In genomic region chr5:177427211-177427822, GRCh38 we compare ENCODE assay signal across 8 cellular contexts. TPM values are rescaled to one million over a fixed set of nuclear protein-coding genes. Genes with fewer than 3 reads are reported as not detected.
DNase-seq lines count a peak whose midpoint lies in the region; ATAC-seq and TF ChIP-seq lines count a peak whose summit lies in the region.

No MANE protein-coding gene starts in this region.

- peak overlapping the region; percentile 94 for H3K27ac ChIP-seq in CD4-positive, CD25-positive, alpha-beta regulatory T cell (ENCODE audit: insufficient read depth, low read length, poor library complexity, severe bottlenecking)
- H3K27ac ChIP-seq in HUES6 (ENCODE audit: low read depth, low read length), result peak overlapping the region; percentile 81
- no peak overlapping the region for H3K27ac ChIP-seq in mesendoderm (ENCODE audit: low read depth, low read length)

- peak overlapping the region; percentile 81 for H3K4me3 ChIP-seq in CD4-positive, CD25-positive, alpha-beta regulatory T cell (ENCODE audit: low read depth, low read length)
- H3K4me3 ChIP-seq in HUES6 (ENCODE audit: low read depth, low read length) (peak overlapping the region; percentile 87), mesendoderm (ENCODE audit: low read length) (peak overlapping the region; percentile 82)

- no peak overlapping the region for H2BK5ac ChIP-seq in mesendoderm (ENCODE audit: low read length)

- H3K79me2 ChIP-seq in mesendoderm (ENCODE audit: control insufficient read depth, insufficient read depth, low read length), result peaks cover 5% of the 10 kb centered on the region

- no peak for ATAC-seq in CD4-positive, CD25-positive, alpha-beta regulatory T cell (ENCODE audit: low read depth in 2 of 2)
- no peak for ATAC-seq in HG03354 (IDR thresholded peaks at IDR 0.05; ENCODE audit: poor library complexity, severe bottlenecking, unreplicated experiment)

- peaks cover 14% of the 10 kb centered on the region for H3K36me3 ChIP-seq in CD4-positive, CD25-positive, alpha-beta regulatory T cell (ENCODE audit: control insufficient read depth, insufficient read depth, low read length)
- H3K36me3 ChIP-seq in HUES6 (ENCODE audit: control insufficient read depth, insufficient read depth, low read length) (peaks cover 21% of the 10 kb centered on the region), mesendoderm (ENCODE audit: control insufficient read depth, insufficient read depth, low read length) (no peaks in the 10 kb centered on the region)

- no peak overlapping the region for H3K4ac ChIP-seq in mesendoderm (ENCODE audit: low read depth, low read length)

- H3K4me1 ChIP-seq in CD4-positive, CD25-positive, alpha-beta regulatory T cell (ENCODE audit: control insufficient read depth, insufficient read depth, low read length, poor library complexity, severe bottlenecking), result peaks cover 70% of the 10 kb centered on the region
- H3K4me1 ChIP-seq in HUES6 (ENCODE audit: control insufficient read depth, insufficient read depth, low read length), result peaks cover 22% of the 10 kb centered on the region
- peaks cover 6% of the 10 kb centered on the region for H3K4me1 ChIP-seq in mesendoderm (ENCODE audit: control insufficient read depth, low read depth, low read length)

- H3K9me3 Mint-ChIP-seq in CD4-positive, CD25-positive, alpha-beta regulatory T cell, result no peaks in the 10 kb centered on the region
- no peaks in the 10 kb centered on the region for H3K9me3 Mint-ChIP-seq in MCF 10A (ENCODE audit: unreplicated experiment)

- POLR2A ChIA-PET in MCF 10A (lab: Yijun Ruan, JAX), result interaction anchor here (0.6 to 12.5 kb wide), 19 partner anchors 10 to 1630 kb away, joined by 3 to 217 read pairs (median 7); partner anchors contain the start of genes DDX41, PDLIM7, PRR7 and RGS14

- CTCF ChIA-PET in MCF 10A (lab: Yijun Ruan, JAX), result interaction anchor here (0.7 to 14.3 kb wide), 7 partner anchors 17 to 315 kb away, joined by 3 to 134 read pairs (median 8); partner anchors contain the start of genes F12 and PRR7

- H3K27me3 Mint-ChIP-seq in CD4-positive, CD25-positive, alpha-beta regulatory T cell, result peaks cover 5% of the 10 kb centered on the region
- H3K27me3 Mint-ChIP-seq in MCF 10A (ENCODE audit: insufficient read depth, unreplicated experiment), result no peaks in the 10 kb centered on the region

- no peaks in the 10 kb centered on the region for H3K9me3 ChIP-seq in CD4-positive, CD25-positive, alpha-beta regulatory T cell (ENCODE audit: control insufficient read depth in 2 of 2, low read length in 2 of 2)
- H3K9me3 ChIP-seq in HUES6 (ENCODE audit: control insufficient read depth, insufficient read depth, low read depth, low read length), result no peaks in the 10 kb centered on the region

- H3K56ac ChIP-seq in mesendoderm (ENCODE audit: low read length), result peak overlapping the region; percentile 94

- H3K4me1 Mint-ChIP-seq in CD4-positive, CD25-positive, alpha-beta regulatory T cell, result peaks cover 7 to 75% (median 44%) of the 10 kb centered on the region in 4 donors
- H3K4me1 Mint-ChIP-seq in MCF 10A (ENCODE audit: insufficient read depth, unreplicated experiment), result peaks cover 25% of the 10 kb centered on the region

- intact Hi-C loops in MCF 10A (cut with micrococcal nuclease), result no loop called here

- no peak overlapping the region for H2BK15ac ChIP-seq in mesendoderm (replicated peaks; ENCODE audit: low read depth)

- H2BK120ac ChIP-seq in mesendoderm (ENCODE audit: low read depth, low read length), result no peak overlapping the region

- TF ChIP-seq CTCF in MCF 10A (IDR thresholded peaks at IDR 0.05; ENCODE audit: unreplicated experiment), result no peak

- H3K36me3 Mint-ChIP-seq in CD4-positive, CD25-positive, alpha-beta regulatory T cell, result peaks cover 7% of the 10 kb centered on the region
- H3K36me3 Mint-ChIP-seq in MCF 10A (ENCODE audit: insufficient read depth, unreplicated experiment), result peaks cover 48% of the 10 kb centered on the region

- H3K18ac ChIP-seq in mesendoderm (ENCODE audit: low read length), result no peak overlapping the region

- peaks cover 11% of the 10 kb centered on the region for H3K79me1 ChIP-seq in mesendoderm (ENCODE audit: low read length)

- H4K8ac ChIP-seq in mesendoderm (ENCODE audit: low read depth, low read length), result no peak overlapping the region

- H4K5ac ChIP-seq in mesendoderm (ENCODE audit: low read length), result no peak overlapping the region

- WGBS in mesendoderm (ENCODE audit: extremely low coverage, insufficient coverage, low lambda C conversion rate), result no CpG with 5 or more reads among the region's 11 CpGs

- peak overlapping the region; percentile 85 to 94 (median 89) for H3K27ac Mint-ChIP-seq in CD4-positive, CD25-positive, alpha-beta regulatory T cell
- H3K27ac Mint-ChIP-seq in MCF 10A (ENCODE audit: low read depth, unreplicated experiment), result peak overlapping the region; percentile 99

- no peak overlapping the region for H2AK5ac ChIP-seq in mesendoderm (ENCODE audit: low read length)

- TSS peak; percentile 64 for BruUV-seq in MCF 10A (replicated peaks; lab: Mats Ljungman, UMichigan)

- peak overlapping the region; percentile 91 to 97 (median 94) for H3K4me3 Mint-ChIP-seq in CD4-positive, CD25-positive, alpha-beta regulatory T cell
- peak overlapping the region; percentile 89 for H3K4me3 Mint-ChIP-seq in MCF 10A (ENCODE audit: unreplicated experiment)

- no peak overlapping the region for H3K23ac ChIP-seq in mesendoderm (ENCODE audit: low read length)

- peak overlapping the region; percentile 89 for H3K4me2 ChIP-seq in mesendoderm (ENCODE audit: low read length)

- H3K27me3 ChIP-seq in CD4-positive, CD25-positive, alpha-beta regulatory T cell (ENCODE audit: control insufficient read depth, insufficient read depth, low read length), result no peaks in the 10 kb centered on the region
- no peaks in the 10 kb centered on the region for H3K27me3 ChIP-seq in HUES6 (ENCODE audit: control insufficient read depth, insufficient read depth, low read length)
- H3K27me3 ChIP-seq in mesendoderm (ENCODE audit: insufficient read depth, low read length, poor library complexity), result no peaks in the 10 kb centered on the region

- DNase-seq in CD4-positive, CD25-positive, alpha-beta regulatory T cell, result no peak
- no peak for DNase-seq in MCF 10A (ENCODE audit: unreplicated experiment)
- no peak for DNase-seq in mesendoderm
- DNase-seq in COR-L47 (lab: John Stamatoyannopoulos, UW), result no peak
- no peak for DNase-seq in NCI-H446 (lab: John Stamatoyannopoulos, UW)
- DNase-seq in NCI-H1694 treated with DMSO at 0.1 percent for 48 hours (lab: John Stamatoyannopoulos, UW), result no peak

- H3K9ac ChIP-seq in HUES6 (ENCODE audit: low read length) (peak overlapping the region; percentile 94), mesendoderm (ENCODE audit: low read length) (peak overlapping the region; percentile 94)

RNA-seq across cellular contexts. Expression of gene GRK6, which starts 0.8 kb away (rescaled TPM):
- 228 TPM for total RNA-seq in CD4-positive, CD25-positive, alpha-beta regulatory T cell
- polyA plus RNA-seq in CD4-positive, CD25-positive, alpha-beta regulatory T cell, result 100 to 1,000 TPM in 2 of 4 donors, 10 to 100 TPM in 2; 79.2 to 127 (median 96.0) TPM
- 45.2 and 52.0 TPM in 2 replicates for total RNA-seq in MCF 10A (2022)
- 20.9 TPM for polyA plus RNA-seq in mesendoderm (2013, experiment 1 of 2)
- polyA plus RNA-seq in mesendoderm (2013, experiment 2 of 2), result 21.1 TPM

RNA-seq across cellular contexts. Expression of gene F12, which starts 18.0 kb away (rescaled TPM):
- 0.35 TPM for total RNA-seq in CD4-positive, CD25-positive, alpha-beta regulatory T cell
- polyA plus RNA-seq in CD4-positive, CD25-positive, alpha-beta regulatory T cell, result under 1 TPM in 3 of 4 donors, not detected in 1; 0.16 to 0.94 (median 0.20) TPM
- 13.6 and 16.5 TPM in 2 replicates for total RNA-seq in MCF 10A (2022)
- polyA plus RNA-seq in mesendoderm (2013, experiment 1 of 2), result 0.24 TPM
- 0.25 TPM for polyA plus RNA-seq in mesendoderm (2013, experiment 2 of 2)

RNA-seq across cellular contexts. Expression of gene PRR7, which starts 19.3 kb away (rescaled TPM):
- total RNA-seq in CD4-positive, CD25-positive, alpha-beta regulatory T cell, result 21.8 TPM
- 10 to 100 TPM; 10.2 to 17.0 (median 11.7) TPM for polyA plus RNA-seq in CD4-positive, CD25-positive, alpha-beta regulatory T cell
- total RNA-seq in MCF 10A (2022), result 15.0 and 23.2 TPM in 2 replicates
- polyA plus RNA-seq in mesendoderm (2013, experiment 1 of 2), result 2.6 TPM
- 2.9 TPM for polyA plus RNA-seq in mesendoderm (2013, experiment 2 of 2)

RNA-seq across cellular contexts. Expression of gene PFN3, which starts 26.9 kb away (rescaled TPM):
- not detected for total RNA-seq in CD4-positive, CD25-positive, alpha-beta regulatory T cell
- polyA plus RNA-seq in CD4-positive, CD25-positive, alpha-beta regulatory T cell, result not detected
- not detected in 2 replicates for total RNA-seq in MCF 10A (2022)
- not detected for polyA plus RNA-seq in mesendoderm (2013, experiment 1 of 2)
- not detected for polyA plus RNA-seq in mesendoderm (2013, experiment 2 of 2)

RNA-seq across cellular contexts. Expression of gene SLC34A1, which starts 43.1 kb away (rescaled TPM):
- 0.20 TPM for total RNA-seq in CD4-positive, CD25-positive, alpha-beta regulatory T cell
- not detected for polyA plus RNA-seq in CD4-positive, CD25-positive, alpha-beta regulatory T cell
- total RNA-seq in MCF 10A (2022), result not detected in 2 replicates
- not detected for polyA plus RNA-seq in mesendoderm (2013, experiment 1 of 2)
- not detected for polyA plus RNA-seq in mesendoderm (2013, experiment 2 of 2)

Comparison
In these comparisons a context has a peak if more than half of its experiments do, and no peak if none do; other contexts are left out.
1. RNA of gene F12, which starts 18.0 kb away (total RNA-seq): 13.6 to 16.5 TPM in MCF 10A; 0.35 TPM in CD4-positive, CD25-positive, alpha-beta regulatory T cell (single experiment); every median in the first group is over 10 times any median in the second.
2. Peak in every context shown above with its lines, with median percentiles within 50 percentile points of each other: H3K4me3 ChIP-seq.